ENCODE assay signal across 14 cellular contexts in genomic region chr12:57719777-57720605, GRCh38.
"Had no signal": no experiment of that assay in that cellular context is flagged by ENCODE, and none has a peak within 500 bp of the region (broad histone marks: within the 10 kb centered on the region; RNA-seq: fewer than 3 reads in every experiment).

No MANE protein-coding gene starts in this region.

- H3K4me1 ChIP-seq: esophagus squamous epithelium had no signal

- H3K4me2 ChIP-seq: SK-N-SH had no signal

- H3K4me1 Mint-ChIP-seq: brain, nephron had no signal

- H3K27me3 Mint-ChIP-seq: brain; stimulated activated naive CD8-positive, alpha-beta T cell treated with anti-CD3 and anti-CD28 coated beads, Interleukin-15, Interleukin-2, amounts not matched to agents 100 ng/mL and 50 ng/mL, for 24 hours had no signal

- H3K9me3 Mint-ChIP-seq: nephron; stimulated activated naive CD8-positive, alpha-beta T cell treated with anti-CD3 and anti-CD28 coated beads, Interleukin-15, Interleukin-2, amounts not matched to agents 100 ng/mL and 50 ng/mL, for 24 hours had no signal

- H3K4me3 Mint-ChIP-seq: brain; nephron; stimulated activated naive CD8-positive, alpha-beta T cell treated with anti-CD3 and anti-CD28 coated beads, Interleukin-15, Interleukin-2, amounts not matched to agents 100 ng/mL and 50 ng/mL, for 24 hours had no signal

- DNase-seq: activated CD4-positive, alpha-beta T cell treated with anti-CD3 and anti-CD28 coated beads for 48 hours; activated naive CD4-positive, alpha-beta T cell; amygdala; cerebellar nuclear complex; esophagus squamous epithelium; foreskin fibroblast; occipital lobe; SK-N-SH; stimulated activated CD4-positive, alpha-beta T cell treated with anti-CD3 and anti-CD28 coated beads, Interleukin-12 subunit alpha, Interleukin-12 subunit beta, amount 100 ng/mL, for 4 hours; T-helper 1 cell had no signal

- FAIRE-seq: islet of Langerhans had no signal

- H3K4me3 ChIP-seq: esophagus squamous epithelium had no signal

- H3K27ac Mint-ChIP-seq: brain; nephron; stimulated activated naive CD8-positive, alpha-beta T cell treated with anti-CD3 and anti-CD28 coated beads, Interleukin-15, Interleukin-2, amounts not matched to agents 100 ng/mL and 50 ng/mL, for 24 hours had no signal

- H3K27ac ChIP-seq: esophagus squamous epithelium had no signal

- H3K27me3 ChIP-seq: esophagus squamous epithelium had no signal

- H3K9me3 ChIP-seq: esophagus squamous epithelium, SK-N-SH had no signal
